Comparison of ENCODE assay signal across 8 cellular contexts in the genomic region with DNA sequence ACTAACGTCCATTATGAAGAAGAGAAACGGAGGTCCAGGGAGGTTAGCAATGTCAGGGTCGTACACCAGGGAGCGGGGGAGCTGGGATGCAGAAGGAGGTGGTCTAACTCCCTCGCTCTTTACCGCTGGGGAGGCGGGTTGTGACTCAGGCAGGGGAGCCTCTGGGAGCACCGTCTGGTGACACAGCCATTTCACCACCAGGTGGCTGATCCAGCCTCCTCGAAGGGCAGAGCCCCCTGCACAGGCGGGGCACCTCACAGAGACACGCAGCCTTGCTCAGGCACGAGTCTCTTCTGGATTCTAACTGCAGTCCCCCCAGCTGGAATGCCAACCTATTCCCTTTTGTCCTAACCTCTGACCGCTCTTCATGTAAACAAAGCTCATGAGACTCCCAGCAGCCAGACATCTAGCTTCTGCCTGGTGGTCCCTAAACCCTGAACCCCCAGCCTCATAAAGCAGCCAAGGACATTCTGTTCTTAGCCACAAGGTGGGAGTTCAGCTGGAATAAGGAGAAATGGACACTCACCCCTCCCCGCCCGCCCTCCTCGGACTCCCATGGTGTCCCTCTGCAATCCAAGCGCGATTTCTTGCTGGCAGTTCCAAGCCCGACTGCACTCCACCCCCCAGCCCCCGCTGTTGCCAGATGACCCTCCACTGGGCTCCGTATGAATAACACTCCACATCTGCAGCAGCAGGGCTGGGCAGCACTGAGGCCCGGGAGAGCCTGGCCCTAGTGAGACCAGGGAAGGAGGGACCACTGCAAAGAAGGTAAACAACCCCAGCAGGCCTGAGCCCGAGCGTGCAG.
DNase-seq lines count a peak whose midpoint lies in the region; ATAC-seq, FAIRE-seq and TF ChIP-seq lines count a peak whose summit lies in the region.

No MANE protein-coding gene starts in this region.

- no peak for FAIRE-seq in frontal cortex (lab: Jason Lieb, UNC)

- no peak overlapping the region for H3K9ac ChIP-seq in mesenchymal stem cell (ENCODE audit: low read length)

- peak overlapping the region in 1 of 2 experiments; percentile 35 for H3K4ac ChIP-seq in mesenchymal stem cell (ENCODE audit: low read depth in 1 of 2, low read length in 2 of 2)

- H2AK5ac ChIP-seq in mesenchymal stem cell (ENCODE audit: low read length, severe bottlenecking) = peak overlapping the region; percentile 50

- no peak overlapping the region for H3K4me2 ChIP-seq in mesenchymal stem cell (ENCODE audit: low read length, poor library complexity, severe bottlenecking)

- peak overlapping the region; percentile 12 for H2BK120ac ChIP-seq in mesenchymal stem cell (ENCODE audit: low read depth, low read length)

- H3K14ac ChIP-seq in mesenchymal stem cell (ENCODE audit: low read length in 2 of 2) = peak overlapping the region in 1 of 2 experiments; percentile 55

- H3K27me3 ChIP-seq in dorsolateral prefrontal cortex (no peaks in the 10 kb centered on the region), mesenchymal stem cell (ENCODE audit: control insufficient read depth in 1 of 2, insufficient read depth in 1 of 2, low read length in 2 of 2) (no peaks in the 10 kb centered on the region), upper lobe of right lung (no peaks in the 10 kb centered on the region)

- intact Hi-C loops in dorsolateral prefrontal cortex (cut with DNase I) (no loop called here), upper lobe of right lung (cut with DNase I) (no loop called here)

- peak overlapping the region; percentile 6 for H2AFZ ChIP-seq in mesenchymal stem cell (ENCODE audit: low read depth, low read length)

- H4K91ac ChIP-seq in mesenchymal stem cell (ENCODE audit: low read length) = no peak overlapping the region

- TF ChIP-seq CTCF in dorsolateral prefrontal cortex (IDR thresholded peaks at IDR 0.05 in 54 of 56, conservative IDR thresholded peaks at IDR 0.05 in 2 of 56; ENCODE audit: low read depth in 1 of 56, partially characterized antibody in 56 of 56) (peak in 10 of 56 donors; percentile 4 to 30 (median 11)), upper lobe of right lung (IDR thresholded peaks at IDR 0.05) (peak; percentile 30)

- H3K9me3 ChIP-seq in mesenchymal stem cell (ENCODE audit: control insufficient read depth, low read length) (no peaks in the 10 kb centered on the region), upper lobe of right lung (no peaks in the 10 kb centered on the region)

- peak; percentile 6 for ATAC-seq in upper lobe of right lung

- peaks cover 40% of the 10 kb centered on the region for H3K79me1 ChIP-seq in mesenchymal stem cell (replicated peaks; ENCODE audit: low read length, poor library complexity, severe bottlenecking)

- H3K23ac ChIP-seq in mesenchymal stem cell (ENCODE audit: low read length in 2 of 2) = no peak overlapping the region

- peak overlapping the region; percentile 65 to 81 for H2BK12ac ChIP-seq in mesenchymal stem cell (ENCODE audit: low read length in 2 of 2)

- H2BK15ac ChIP-seq in mesenchymal stem cell (ENCODE audit: low read depth, poor library complexity, severe bottlenecking) = peak overlapping the region; percentile 20

- no peak overlapping the region for H2BK5ac ChIP-seq in mesenchymal stem cell (ENCODE audit: low read depth, low read length, poor library complexity, severe bottlenecking)

- H4K8ac ChIP-seq in mesenchymal stem cell (ENCODE audit: low read length) = peak overlapping the region; percentile 64

- H3K36me3 ChIP-seq in mesenchymal stem cell (ENCODE audit: control insufficient read depth in 1 of 2, insufficient read depth in 2 of 2, low read depth in 1 of 2, low read length in 2 of 2) = peaks cover 34 to 46% of the 10 kb centered on the region in 2 experiments
- H3K36me3 ChIP-seq in upper lobe of right lung = peaks cover 34% of the 10 kb centered on the region

- DNase-seq in NCI-H82 (lab: John Stamatoyannopoulos, UW) (peak; percentile 64), NCI-H82 treated with DMSO at 0.1 percent for 48 hours (lab: John Stamatoyannopoulos, UW; ENCODE audit: unreplicated experiment) (no peak), dorsolateral prefrontal cortex (peak in 1 of 10 donors; percentile 52), mesenchymal stem cell (peak; percentile 57), upper lobe of right lung (no peak), frontal cortex (ENCODE audit: low spot score in 2 of 2) (no peak), NCI-H128 (lab: John Stamatoyannopoulos, UW; ENCODE audit: unreplicated experiment) (no peak), AG08395 (ENCODE audit: low spot score) (no peak)

- peaks cover 66% of the 10 kb centered on the region for H3K4me1 ChIP-seq in mesenchymal stem cell (ENCODE audit: control insufficient read depth, insufficient read depth, low read depth, low read length)
- peaks cover 100% of the 10 kb centered on the region for H3K4me1 ChIP-seq in upper lobe of right lung

- H3K27ac ChIP-seq in dorsolateral prefrontal cortex = peak overlapping the region in 44 of 59 donors; percentile 5 to 82 (median 48)
- peak overlapping the region; percentile 78 for H3K27ac ChIP-seq in mesenchymal stem cell (ENCODE audit: low read length, poor library complexity, severe bottlenecking)
- H3K27ac ChIP-seq in upper lobe of right lung = peak overlapping the region; percentile 80

- H3K18ac ChIP-seq in mesenchymal stem cell (ENCODE audit: low read depth in 1 of 2, low read length in 2 of 2) = peak overlapping the region in 1 of 2 experiments; percentile 92

- WGBS in mesenchymal stem cell = 27% methylated on average over 21 of the region's 24 CpGs

- H3K4me3 ChIP-seq in dorsolateral prefrontal cortex (peak overlapping the region in 1 of 59 donors; percentile 4), mesenchymal stem cell (ENCODE audit: insufficient read depth in 1 of 2, low read depth in 1 of 2, low read length in 2 of 2) (no peak overlapping the region), upper lobe of right lung (no peak overlapping the region)

Comparison
In these comparisons a context has a peak if more than half of its experiments do, and no peak if none do; other contexts are left out.
1. DNase-seq: peak in NCI-H82 (single experiment) and mesenchymal stem cell (single experiment); none in NCI-H82 treated with DMSO at 0.1 percent for 48 hours (single experiment), upper lobe of right lung (single experiment), frontal cortex (0 of 2), NCI-H128 (single experiment) and AG08395 (single experiment).
2. Peak in every context shown above with its lines, with median percentiles within 50 percentile points of each other: H3K27ac ChIP-seq.